ENCODE assay signal across 8 cellular contexts in the genomic region with DNA sequence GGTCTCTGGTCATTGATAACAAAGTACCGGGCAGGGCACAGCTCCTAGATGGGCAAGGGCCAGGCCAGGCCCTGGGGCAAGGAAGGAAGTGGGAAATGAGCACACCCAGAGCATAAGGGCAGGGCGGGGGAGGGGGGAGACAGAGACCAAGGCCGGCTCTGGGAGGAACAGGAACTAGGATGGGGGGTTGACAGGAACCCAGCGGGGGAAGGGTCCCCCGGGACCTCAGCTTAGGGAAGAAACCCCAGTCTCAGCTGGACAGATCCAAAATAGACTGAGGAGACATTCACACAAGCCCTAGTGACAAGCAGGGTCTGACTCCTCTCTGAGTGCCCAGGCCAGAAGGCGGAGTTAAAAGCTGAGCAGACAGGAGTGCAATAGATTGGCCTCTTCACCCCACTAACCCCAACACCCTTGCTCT. TPM values are rescaled to one million over a fixed set of nuclear protein-coding genes. Genes with fewer than 3 reads are reported as not detected.
A peak's percentile ranks its signal among the peaks of the same experiment; 100 is the strongest.
DNase-seq lines count a peak whose midpoint lies in the region; ATAC-seq and TF ChIP-seq lines count a peak whose summit lies in the region.

No MANE protein-coding gene starts in this region.

- TF ChIP-seq CTCF in PC-3 (conservative IDR thresholded peaks at IDR 0.05; ENCODE audit: low read depth, low read length) (no peak), astrocyte of the spinal cord (IDR thresholded peaks at IDR 0.05; ENCODE audit: low read depth, low read length) (no peak), sigmoid colon (IDR thresholded peaks at IDR 0.05) (no peak)

- H3K4me2 ChIP-seq in PC-3 (ENCODE audit: low read length), result peak overlapping the region; percentile 99

- peaks cover 46% of the 10 kb centered on the region for H3K4me1 ChIP-seq in PC-3 (ENCODE audit: insufficient read depth, low read length)
- H3K4me1 ChIP-seq in sigmoid colon, result peaks cover 0 to 65% (median 58%) of the 10 kb centered on the region in 4 donors

- POLR2A ChIA-PET in PC-3 (lab: Charles Lee; ENCODE audit: unreplicated experiment), result interaction anchor here (0.6 to 0.8 kb wide), 2 partner anchors 133 to 617 kb away, joined by 4 to 7 read pairs; a partner anchor contains a TSS

- H3K27me3 ChIP-seq in PC-3 (ENCODE audit: low read length) (no peaks in the 10 kb centered on the region), sigmoid colon (no peaks in the 10 kb centered on the region)

- no peak for TF ChIP-seq EP300 in sigmoid colon (IDR thresholded peaks at IDR 0.05)

- TSS peak; percentile 42 for BruUV-seq in PC-3 (replicated peaks; lab: Mats Ljungman, UMichigan)

- H3K36me3 ChIP-seq in PC-3 (ENCODE audit: low read depth, low read length), result no peaks in the 10 kb centered on the region; the same call in 1 of the 2 replicates
- no peaks in the 10 kb centered on the region for H3K36me3 ChIP-seq in sigmoid colon

- H4K20me1 ChIP-seq in PC-3 (ENCODE audit: low read length), result no peaks in the 10 kb centered on the region

- H3K79me2 ChIP-seq in PC-3 (ENCODE audit: low read length), result no peaks in the 10 kb centered on the region

- ATAC-seq in PC-3 (no peak), HG02970 (IDR thresholded peaks at IDR 0.05; ENCODE audit: low FRiP score, unreplicated experiment) (no peak), esophagus mucosa (no peak)

- peak; percentile 46 for DNase-seq in NCI-H82 (lab: John Stamatoyannopoulos, UW)
- no peak for DNase-seq in NCI-H82 treated with DMSO at 0.1 percent for 48 hours (lab: John Stamatoyannopoulos, UW; ENCODE audit: unreplicated experiment)
- DNase-seq in PC-3, result peak; percentile 27
- DNase-seq in astrocyte of the spinal cord (ENCODE audit: low read depth, low spot score), result peak; percentile 27
- peak; percentile 82 for DNase-seq in sigmoid colon

- H3K9ac ChIP-seq in PC-3 (ENCODE audit: low read length), result peak overlapping the region; percentile 28

- in situ Hi-C loops in astrocyte of the spinal cord (cut with HindIII; ENCODE audit: low sequenced_read_pairs), result no loop called here

- intact Hi-C loops in PC-3 (cut with micrococcal nuclease) (loop anchor here (5.0 kb wide), 2 partner anchors 67 to 437 kb away; no protein-coding TSS in a partner anchor), sigmoid colon (cut with DNase I) (loop anchor here (5.0 kb wide), 4 partner anchors 43 to 487 kb away; a partner anchor contains a TSS)

- peak overlapping the region; percentile 50 for H2AFZ ChIP-seq in PC-3 (ENCODE audit: low read length)

- H3K9me3 ChIP-seq in PC-3 (ENCODE audit: low read length) (no peaks in the 10 kb centered on the region), sigmoid colon (peaks cover 0 to 3% (median 0%) of the 10 kb centered on the region in 4 donors)

- H3K4me3 ChIP-seq in PC-3 (ENCODE audit: low read length), result peak overlapping the region; percentile 83
- H3K4me3 ChIP-seq in astrocyte of the spinal cord (ENCODE audit: low read depth, low read length), result peak overlapping the region; percentile 88
- peak overlapping the region; percentile 86 for H3K4me3 ChIP-seq in iPS-11a (ENCODE audit: low read depth, low read length)
- peak overlapping the region; percentile 43 to 63 (median 58) for H3K4me3 ChIP-seq in sigmoid colon

- CTCF ChIA-PET in PC-3 (lab: Charles Lee), result interaction anchor here (1.0 kb wide), 1 partner anchor 12 kb away, joined by 7 read pairs; a partner anchor contains a TSS

- H3F3A ChIP-seq in PC-3 (ENCODE audit: low read length, unreplicated experiment), result no peaks in the 10 kb centered on the region

- WGBS in sigmoid colon, 2 donors, result 5 to 6% methylated on average over 6 of the region's 6 CpGs

- peak overlapping the region; percentile 39 for H3K27ac ChIP-seq in PC-3 (ENCODE audit: low read length)
- peak overlapping the region; percentile 90 to 96 (median 92) for H3K27ac ChIP-seq in sigmoid colon

- TF ChIP-seq POLR2A in sigmoid colon (IDR thresholded peaks at IDR 0.05), result no peak

- H3K9me2 ChIP-seq in PC-3 (replicated peaks; ENCODE audit: low read length), result no peaks in the 10 kb centered on the region

RNA-seq across cellular contexts. Expression of a gene that starts 0.7 kb away (rescaled TPM):
- 9.2 and 10.2 TPM in 2 replicates for total RNA-seq in PC-3 (2014; rRNA removed)
- 10 to 100 TPM; 10.5 to 22.5 (median 19.1) TPM for total RNA-seq in sigmoid colon
- polyA plus RNA-seq in sigmoid colon, result 10 to 100 TPM; 17.4 to 27.3 (median 25.4) TPM
- total RNA-seq in esophagus mucosa, result 22.7 TPM

RNA-seq across cellular contexts. Expression of a gene that starts 12.0 kb away (rescaled TPM):
- total RNA-seq in PC-3 (2014; rRNA removed) (161 and 175 TPM in 2 replicates), sigmoid colon (100 to 1,000 TPM in 3 of 4 donors, 10 to 100 TPM in 1; 87.2 to 144 (median 116) TPM), esophagus mucosa (126 TPM)
- 100 to 1,000 TPM; 136 to 145 (median 143) TPM for polyA plus RNA-seq in sigmoid colon

RNA-seq across cellular contexts. Expression of a gene that starts 18.5 kb away (rescaled TPM):
- total RNA-seq in PC-3 (2014; rRNA removed) (18.2 and 19.9 TPM in 2 replicates), sigmoid colon (10 to 100 TPM in 1 of 4 donors, 1 to 10 TPM in 3; 5.9 to 13.6 (median 9.1) TPM), esophagus mucosa (22.8 TPM)
- 10 to 100 TPM in 2 of 3 donors, 1 to 10 TPM in 1; 3.0 to 23.5 (median 10.9) TPM for polyA plus RNA-seq in sigmoid colon

RNA-seq across cellular contexts. Expression of a gene that starts 35.2 kb away (rescaled TPM):
- total RNA-seq in PC-3 (2014; rRNA removed) (32.6 and 44.8 TPM in 2 replicates), sigmoid colon (10 to 100 TPM in 3 of 4 donors, 1 to 10 TPM in 1; 3.2 to 17.0 (median 12.9) TPM), esophagus mucosa (22.0 TPM)
- 10 to 100 TPM in 1 of 3 donors, 1 to 10 TPM in 2; 4.4 to 24.0 (median 5.4) TPM for polyA plus RNA-seq in sigmoid colon

RNA-seq across cellular contexts. Expression of a gene that starts 42.5 kb away (rescaled TPM):
- total RNA-seq in PC-3 (2014; rRNA removed) (324 and 343 TPM in 2 replicates), sigmoid colon (100 to 1,000 TPM; 107 to 129 (median 115) TPM), esophagus mucosa (158 TPM)
- polyA plus RNA-seq in sigmoid colon, result 100 to 1,000 TPM in 1 of 3 donors, 10 to 100 TPM in 2; 50.5 to 128 (median 62.2) TPM
